In the genomic region with DNA sequence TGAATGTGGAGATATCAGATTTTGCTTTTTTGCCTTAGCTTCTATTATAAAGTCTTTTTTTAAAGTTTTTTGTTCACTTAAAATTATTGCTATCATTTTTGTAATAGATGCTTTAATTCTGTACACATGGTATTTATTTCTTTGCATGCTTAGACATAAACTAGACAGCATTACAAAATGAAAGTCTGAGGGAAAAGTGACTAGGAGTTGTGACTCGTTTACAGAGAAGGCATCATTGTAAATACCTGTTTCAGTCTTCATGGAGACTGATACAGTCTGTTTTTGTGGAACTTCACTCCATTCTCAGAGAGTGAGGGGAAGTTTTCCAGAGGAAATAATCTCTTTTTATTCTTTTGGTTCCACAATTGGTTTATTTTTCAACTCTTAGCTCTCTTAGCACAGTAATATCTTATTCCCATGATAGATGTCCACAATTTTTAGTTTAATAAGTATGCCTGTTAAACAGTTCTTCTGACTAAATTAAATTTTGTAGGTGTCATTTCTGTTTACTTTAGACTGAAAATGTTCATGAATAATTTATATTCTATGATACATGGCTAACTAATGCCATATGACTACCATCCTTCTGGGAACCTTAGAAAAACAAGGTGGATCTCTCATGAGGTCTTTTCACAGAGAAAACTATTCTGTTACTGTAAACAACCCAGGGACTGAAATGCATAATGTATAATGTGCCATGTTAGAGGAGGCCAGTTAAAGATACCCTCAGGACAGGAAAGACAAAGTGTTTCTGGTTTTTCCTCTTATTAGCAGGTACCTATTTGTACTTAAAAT, we compare ENCODE assay signal across 2 cellular contexts.
TF ChIP-seq lines count a peak whose summit lies in the region.

No MANE protein-coding gene starts in this region.

TF ChIP-seq in HEK293, 187 proteins besides CTCF, POLR2A, EP300 and RAD21 (continued from another document):
- TF ChIP-seq, protein P1, sequence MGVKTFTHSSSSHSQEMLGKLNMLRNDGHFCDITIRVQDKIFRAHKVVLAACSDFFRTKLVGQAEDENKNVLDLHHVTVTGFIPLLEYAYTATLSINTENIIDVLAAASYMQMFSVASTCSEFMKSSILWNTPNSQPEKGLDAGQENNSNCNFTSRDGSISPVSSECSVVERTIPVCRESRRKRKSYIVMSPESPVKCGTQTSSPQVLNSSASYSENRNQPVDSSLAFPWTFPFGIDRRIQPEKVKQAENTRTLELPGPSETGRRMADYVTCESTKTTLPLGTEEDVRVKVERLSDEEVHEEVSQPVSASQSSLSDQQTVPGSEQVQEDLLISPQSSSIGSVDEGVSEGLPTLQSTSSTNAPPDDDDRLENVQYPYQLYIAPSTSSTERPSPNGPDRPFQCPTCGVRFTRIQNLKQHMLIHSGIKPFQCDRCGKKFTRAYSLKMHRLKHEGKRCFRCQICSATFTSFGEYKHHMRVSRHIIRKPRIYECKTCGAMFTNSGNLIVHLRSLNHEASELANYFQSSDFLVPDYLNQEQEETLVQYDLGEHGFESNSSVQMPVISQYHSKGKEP (tag by site-specific recombination; IDR thresholded peaks at IDR 0.05) = peak; percentile 12; the same call in 1 of the 2 replicates
- TF ChIP-seq, protein P2, sequence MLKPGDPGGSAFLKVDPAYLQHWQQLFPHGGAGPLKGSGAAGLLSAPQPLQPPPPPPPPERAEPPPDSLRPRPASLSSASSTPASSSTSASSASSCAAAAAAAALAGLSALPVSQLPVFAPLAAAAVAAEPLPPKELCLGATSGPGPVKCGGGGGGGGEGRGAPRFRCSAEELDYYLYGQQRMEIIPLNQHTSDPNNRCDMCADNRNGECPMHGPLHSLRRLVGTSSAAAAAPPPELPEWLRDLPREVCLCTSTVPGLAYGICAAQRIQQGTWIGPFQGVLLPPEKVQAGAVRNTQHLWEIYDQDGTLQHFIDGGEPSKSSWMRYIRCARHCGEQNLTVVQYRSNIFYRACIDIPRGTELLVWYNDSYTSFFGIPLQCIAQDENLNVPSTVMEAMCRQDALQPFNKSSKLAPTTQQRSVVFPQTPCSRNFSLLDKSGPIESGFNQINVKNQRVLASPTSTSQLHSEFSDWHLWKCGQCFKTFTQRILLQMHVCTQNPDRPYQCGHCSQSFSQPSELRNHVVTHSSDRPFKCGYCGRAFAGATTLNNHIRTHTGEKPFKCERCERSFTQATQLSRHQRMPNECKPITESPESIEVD (tag by site-specific recombination; IDR thresholded peaks at IDR 0.05) = peak; percentile 85
- TF ChIP-seq OSR2 (tag by site-specific recombination; IDR thresholded peaks at IDR 0.05) (0 out of 2 replicates have a peak, but pooled peaks have one; percentile 19), ZNF302 (tag by site-specific recombination; IDR thresholded peaks at IDR 0.05; ENCODE audit: low read depth) (no peak)

TF ChIP-seq in GM12878, 131 proteins besides CTCF, POLR2A, EP300 and RAD21 (continued from another document):
- TF ChIP-seq, protein P3, sequence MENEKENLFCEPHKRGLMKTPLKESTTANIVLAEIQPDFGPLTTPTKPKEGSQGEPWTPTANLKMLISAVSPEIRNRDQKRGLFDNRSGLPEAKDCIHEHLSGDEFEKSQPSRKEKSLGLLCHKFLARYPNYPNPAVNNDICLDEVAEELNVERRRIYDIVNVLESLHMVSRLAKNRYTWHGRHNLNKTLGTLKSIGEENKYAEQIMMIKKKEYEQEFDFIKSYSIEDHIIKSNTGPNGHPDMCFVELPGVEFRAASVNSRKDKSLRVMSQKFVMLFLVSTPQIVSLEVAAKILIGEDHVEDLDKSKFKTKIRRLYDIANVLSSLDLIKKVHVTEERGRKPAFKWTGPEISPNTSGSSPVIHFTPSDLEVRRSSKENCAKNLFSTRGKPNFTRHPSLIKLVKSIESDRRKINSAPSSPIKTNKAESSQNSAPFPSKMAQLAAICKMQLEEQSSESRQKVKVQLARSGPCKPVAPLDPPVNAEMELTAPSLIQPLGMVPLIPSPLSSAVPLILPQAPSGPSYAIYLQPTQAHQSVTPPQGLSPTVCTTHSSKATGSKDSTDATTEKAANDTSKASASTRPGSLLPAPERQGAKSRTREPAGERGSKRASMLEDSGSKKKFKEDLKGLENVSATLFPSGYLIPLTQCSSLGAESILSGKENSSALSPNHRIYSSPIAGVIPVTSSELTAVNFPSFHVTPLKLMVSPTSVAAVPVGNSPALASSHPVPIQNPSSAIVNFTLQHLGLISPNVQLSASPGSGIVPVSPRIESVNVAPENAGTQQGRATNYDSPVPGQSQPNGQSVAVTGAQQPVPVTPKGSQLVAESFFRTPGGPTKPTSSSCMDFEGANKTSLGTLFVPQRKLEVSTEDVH (IDR thresholded peaks at IDR 0.05; ENCODE audit: low read depth, partially characterized antibody) = no peak
- TF ChIP-seq, protein P4, sequence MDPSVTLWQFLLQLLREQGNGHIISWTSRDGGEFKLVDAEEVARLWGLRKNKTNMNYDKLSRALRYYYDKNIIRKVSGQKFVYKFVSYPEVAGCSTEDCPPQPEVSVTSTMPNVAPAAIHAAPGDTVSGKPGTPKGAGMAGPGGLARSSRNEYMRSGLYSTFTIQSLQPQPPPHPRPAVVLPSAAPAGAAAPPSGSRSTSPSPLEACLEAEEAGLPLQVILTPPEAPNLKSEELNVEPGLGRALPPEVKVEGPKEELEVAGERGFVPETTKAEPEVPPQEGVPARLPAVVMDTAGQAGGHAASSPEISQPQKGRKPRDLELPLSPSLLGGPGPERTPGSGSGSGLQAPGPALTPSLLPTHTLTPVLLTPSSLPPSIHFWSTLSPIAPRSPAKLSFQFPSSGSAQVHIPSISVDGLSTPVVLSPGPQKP (IDR thresholded peaks at IDR 0.05; ENCODE audit: low read depth, low read length) = no peak
- TF ChIP-seq, protein P5, sequence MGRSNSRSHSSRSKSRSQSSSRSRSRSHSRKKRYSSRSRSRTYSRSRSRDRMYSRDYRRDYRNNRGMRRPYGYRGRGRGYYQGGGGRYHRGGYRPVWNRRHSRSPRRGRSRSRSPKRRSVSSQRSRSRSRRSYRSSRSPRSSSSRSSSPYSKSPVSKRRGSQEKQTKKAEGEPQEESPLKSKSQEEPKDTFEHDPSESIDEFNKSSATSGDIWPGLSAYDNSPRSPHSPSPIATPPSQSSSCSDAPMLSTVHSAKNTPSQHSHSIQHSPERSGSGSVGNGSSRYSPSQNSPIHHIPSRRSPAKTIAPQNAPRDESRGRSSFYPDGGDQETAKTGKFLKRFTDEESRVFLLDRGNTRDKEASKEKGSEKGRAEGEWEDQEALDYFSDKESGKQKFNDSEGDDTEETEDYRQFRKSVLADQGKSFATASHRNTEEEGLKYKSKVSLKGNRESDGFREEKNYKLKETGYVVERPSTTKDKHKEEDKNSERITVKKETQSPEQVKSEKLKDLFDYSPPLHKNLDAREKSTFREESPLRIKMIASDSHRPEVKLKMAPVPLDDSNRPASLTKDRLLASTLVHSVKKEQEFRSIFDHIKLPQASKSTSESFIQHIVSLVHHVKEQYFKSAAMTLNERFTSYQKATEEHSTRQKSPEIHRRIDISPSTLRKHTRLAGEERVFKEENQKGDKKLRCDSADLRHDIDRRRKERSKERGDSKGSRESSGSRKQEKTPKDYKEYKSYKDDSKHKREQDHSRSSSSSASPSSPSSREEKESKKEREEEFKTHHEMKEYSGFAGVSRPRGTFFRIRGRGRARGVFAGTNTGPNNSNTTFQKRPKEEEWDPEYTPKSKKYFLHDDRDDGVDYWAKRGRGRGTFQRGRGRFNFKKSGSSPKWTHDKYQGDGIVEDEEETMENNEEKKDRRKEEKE (IDR thresholded peaks at IDR 0.05) = no peak
- TF ChIP-seq KLF5 (IDR thresholded peaks at IDR 0.05; ENCODE audit: partially characterized antibody) (no peak), BRCA1 (IDR thresholded peaks at IDR 0.05; ENCODE audit: low read depth, low read length) (no peak), EGR1 (IDR thresholded peaks at IDR 0.05; ENCODE audit: borderline replicate concordance in 1 of 2, low read depth in 2 of 2, low read length in 2 of 2) (no peak), MEF2B (IDR thresholded peaks at IDR 0.05; ENCODE audit: partially characterized antibody, poor library complexity, severe bottlenecking) (no peak), SRF (IDR thresholded peaks at IDR 0.05; ENCODE audit: low read depth in 2 of 2, low read length in 2 of 2) (no peak), BCL11A (IDR thresholded peaks at IDR 0.05; ENCODE audit: low read depth, low read length) (no peak), ETV6 (conservative IDR thresholded peaks at IDR 0.05 in 1 of 2, IDR thresholded peaks at IDR 0.05 in 1 of 2; ENCODE audit: borderline replicate concordance in 1 of 2, low read depth in 1 of 2) (no peak), JUND (IDR thresholded peaks at IDR 0.05; ENCODE audit: low read depth, low read length) (no peak), NRF1 (conservative IDR thresholded peaks at IDR 0.05; ENCODE audit: low read depth, low read length) (no peak)
- TF ChIP-seq, protein P6, sequence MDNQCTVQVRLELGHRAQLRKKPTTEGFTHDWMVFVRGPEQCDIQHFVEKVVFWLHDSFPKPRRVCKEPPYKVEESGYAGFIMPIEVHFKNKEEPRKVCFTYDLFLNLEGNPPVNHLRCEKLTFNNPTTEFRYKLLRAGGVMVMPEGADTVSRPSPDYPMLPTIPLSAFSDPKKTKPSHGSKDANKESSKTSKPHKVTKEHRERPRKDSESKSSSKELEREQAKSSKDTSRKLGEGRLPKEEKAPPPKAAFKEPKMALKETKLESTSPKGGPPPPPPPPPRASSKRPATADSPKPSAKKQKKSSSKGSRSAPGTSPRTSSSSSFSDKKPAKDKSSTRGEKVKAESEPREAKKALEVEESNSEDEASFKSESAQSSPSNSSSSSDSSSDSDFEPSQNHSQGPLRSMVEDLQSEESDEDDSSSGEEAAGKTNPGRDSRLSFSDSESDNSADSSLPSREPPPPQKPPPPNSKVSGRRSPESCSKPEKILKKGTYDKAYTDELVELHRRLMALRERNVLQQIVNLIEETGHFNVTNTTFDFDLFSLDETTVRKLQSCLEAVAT (IDR thresholded peaks at IDR 0.05) = no peak
